In genomic region chr10:113463777-113464176, GRCh38 we compare ENCODE assay signal across 23 cellular contexts.
DNase-seq lines count a peak whose midpoint lies in the region; ATAC-seq and TF ChIP-seq lines count a peak whose summit lies in the region.
"Had no signal": no experiment of that assay in that cellular context is flagged by ENCODE, and none has a peak within 500 bp of the region (broad histone marks: within the 10 kb centered on the region; RNA-seq: fewer than 3 reads in every experiment).

No MANE protein-coding gene starts in this region.

- H3K9ac ChIP-seq in adipocyte (ENCODE audit: low read length) = no peak overlapping the region

- no peak overlapping the region for H3K27ac ChIP-seq in A673 (ENCODE audit: low read depth, low read length, poor library complexity, severe bottlenecking)
- H3K27ac ChIP-seq: psoas muscle, upper lobe of left lung had no signal

- TF ChIP-seq CTCF in osteocyte (IDR thresholded peaks at IDR 0.05) = no peak
- TF ChIP-seq CTCF in GM10248 (IDR thresholded peaks at IDR 0.05; ENCODE audit: control extremely low read depth, extremely low read depth, low read depth, missing control alignments) = no peak
- no peak for TF ChIP-seq CTCF in A673 (conservative IDR thresholded peaks at IDR 0.05; ENCODE audit: low read depth, low read length)

- no peak for ATAC-seq in GM19463 (IDR thresholded peaks at IDR 0.05; ENCODE audit: unreplicated experiment)
- ATAC-seq: HCT116; psoas muscle; Right ventricle myocardium inferior; stimulated activated naive CD8-positive, alpha-beta T cell treated with anti-CD3 and anti-CD28 coated beads, Interleukin-15, amount 100 ng/mL, for 72 hours; T-cell had no signal

- intact Hi-C loops in A673 (cut with micrococcal nuclease; ENCODE audit: unreplicated experiment) = no loop called here

- H3K36me3 Mint-ChIP-seq in osteocyte (ENCODE audit: unreplicated experiment) = no peaks in the 10 kb centered on the region
- H3K36me3 Mint-ChIP-seq: T-cell had no signal

- CTCF ChIA-PET in GM10248 (lab: Yijun Ruan, JAX) (no interaction called here), A673 (lab: Charles Lee) (no interaction called here)

- peaks cover 6% of the 10 kb centered on the region for H3K9me3 Mint-ChIP-seq in osteocyte (ENCODE audit: unreplicated experiment)
- H3K9me3 Mint-ChIP-seq: stimulated activated naive CD8-positive, alpha-beta T cell treated with anti-CD3 and anti-CD28 coated beads, Interleukin-15, amount 100 ng/mL, for 72 hours; T-cell had no signal

- DNase-seq in GM03348 (ENCODE audit: low spot score) (peak; percentile 65), adipocyte (ENCODE audit: low read depth) (peak; percentile 84), fibroblast of peridontal ligament (ENCODE audit: extremely low read depth) (peak; percentile 15), osteocyte (ENCODE audit: extremely low spot score, unreplicated experiment) (peak; percentile 51), GM10248 (ENCODE audit: extremely low spot score) (no peak), A673 (ENCODE audit: low spot score) (no peak)
- no peak for DNase-seq in activated CD4-positive, alpha-beta T cell treated with anti-CD3 and anti-CD28 coated beads, Interleukin-2, amount 50 U/mL, for 1 hour
- DNase-seq: activated CD4-positive, alpha-beta T cell treated with anti-CD3 and anti-CD28 coated beads, Interleukin-2, amount 50 U/mL, for 48 hours; activated effector memory CD4-positive, alpha-beta T cell treated with Interleukin-2 at 50 U/mL for 16 hours; caudate nucleus; erythroblast; NCI-H146; NCI-H526 treated with DMSO at 0.1 percent for 48 hours; nephron progenitor cell; psoas muscle; small intestine; stimulated activated CD4-positive, alpha-beta T cell treated with anti-CD3 and anti-CD28 coated beads, Interleukin-4, amount 100 ng/mL, for 4 hours; stimulated activated naive CD8-positive, alpha-beta T cell treated with anti-CD3 and anti-CD28 coated beads, Interleukin-15, amount 100 ng/mL, for 72 hours; T-cell; upper lobe of left lung had no signal

- peak overlapping the region; percentile 43 for H3K27ac Mint-ChIP-seq in osteocyte (ENCODE audit: unreplicated experiment)
- H3K27ac Mint-ChIP-seq: nephron progenitor cell; stimulated activated naive CD8-positive, alpha-beta T cell treated with anti-CD3 and anti-CD28 coated beads, Interleukin-15, amount 100 ng/mL, for 72 hours; T-cell had no signal

- no peaks in the 10 kb centered on the region for H3K27me3 ChIP-seq in adipocyte (replicated peaks; ENCODE audit: control insufficient read depth, insufficient read depth, low read length)
- H3K27me3 ChIP-seq in A673 (replicated peaks; ENCODE audit: insufficient read depth, low read depth, low read length, poor library complexity) = peaks cover 49% of the 10 kb centered on the region
- H3K27me3 ChIP-seq: upper lobe of left lung had no signal

- POLR2A ChIA-PET in GM10248 (lab: Yijun Ruan, JAX) = no interaction called here
- POLR2A ChIA-PET in A673 (lab: Charles Lee; ENCODE audit: low non-redundant PET) = no interaction called here

- no TSS peak for BruUV-seq in A673 (replicated peaks; lab: Mats Ljungman, UMichigan)

- peaks cover 9% of the 10 kb centered on the region for H3K4me1 ChIP-seq in adipocyte (ENCODE audit: control insufficient read depth, insufficient read depth, low read length)
- H3K4me1 ChIP-seq in A673 (ENCODE audit: insufficient read depth, low read length, poor library complexity, severe bottlenecking) = no peaks in the 10 kb centered on the region
- H3K4me1 ChIP-seq: psoas muscle, upper lobe of left lung had no signal

- no peaks in the 10 kb centered on the region for H3K36me3 ChIP-seq in adipocyte (ENCODE audit: control insufficient read depth, insufficient read depth, low read length, severe bottlenecking)
- H3K36me3 ChIP-seq in A673 (ENCODE audit: insufficient read depth, low read length, poor library complexity, severe bottlenecking) = no peaks in the 10 kb centered on the region
- H3K36me3 ChIP-seq: upper lobe of left lung had no signal

- no peak overlapping the region for H3K4me3 ChIP-seq in adipocyte (ENCODE audit: low read length)
- H3K4me3 ChIP-seq in A673 (ENCODE audit: low read depth, low read length, poor library complexity, severe bottlenecking) = no peak overlapping the region
- H3K4me3 ChIP-seq: psoas muscle, upper lobe of left lung had no signal

- no peaks in the 10 kb centered on the region for H3K9me3 ChIP-seq in adipocyte (ENCODE audit: control insufficient read depth, low read length)
- H3K9me3 ChIP-seq in A673 (ENCODE audit: low read depth, low read length, poor library complexity, severe bottlenecking) = no peaks in the 10 kb centered on the region
- H3K9me3 ChIP-seq: psoas muscle, upper lobe of left lung had no signal

- H3K4me3 Mint-ChIP-seq in osteocyte (ENCODE audit: unreplicated experiment) = no peak overlapping the region
- H3K4me3 Mint-ChIP-seq: nephron progenitor cell; stimulated activated naive CD8-positive, alpha-beta T cell treated with anti-CD3 and anti-CD28 coated beads, Interleukin-15, amount 100 ng/mL, for 72 hours; T-cell had no signal

- H3K27me3 Mint-ChIP-seq in osteocyte (ENCODE audit: unreplicated experiment) = peaks cover 40% of the 10 kb centered on the region

- peaks cover 5% of the 10 kb centered on the region for H3K4me1 Mint-ChIP-seq in osteocyte (ENCODE audit: unreplicated experiment)
- H3K4me1 Mint-ChIP-seq: stimulated activated naive CD8-positive, alpha-beta T cell treated with anti-CD3 and anti-CD28 coated beads, Interleukin-15, amount 100 ng/mL, for 72 hours; T-cell had no signal

Comparison
In these comparisons a context has a peak if more than half of its experiments do, and no peak if none do; other contexts are left out.
1. DNase-seq: peak in GM03348 (single experiment), adipocyte (single experiment), fibroblast of peridontal ligament (single experiment) and osteocyte (single experiment); none in GM10248 (single experiment), activated CD4-positive, alpha-beta T cell treated with anti-CD3 and anti-CD28 coated beads, Interleukin-2, amount 50 U/mL, for 1 hour (single experiment) and A673 (single experiment).